ENCODE assay signal across 1 cellular context in the genomic region with DNA sequence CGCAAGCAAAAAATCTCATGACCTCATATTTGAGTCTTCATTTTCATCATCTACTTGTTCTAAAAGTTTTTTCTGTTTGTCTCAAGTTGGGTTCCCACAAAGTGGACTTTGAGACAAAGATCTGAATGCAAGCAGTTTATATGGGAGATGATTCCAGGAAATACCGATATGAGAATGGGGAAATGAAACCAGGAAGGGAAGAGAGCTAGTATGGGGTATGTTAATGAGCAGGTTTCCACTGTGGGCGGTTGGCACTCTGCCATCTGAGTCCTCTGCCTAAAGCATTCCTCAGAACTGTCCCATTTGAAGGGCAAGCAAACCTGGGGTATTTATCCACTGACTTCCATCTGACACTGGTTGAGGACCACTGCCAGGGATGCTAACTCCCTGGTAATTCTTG.
TF ChIP-seq lines count a peak whose summit lies in the region.

No MANE protein-coding gene starts in this region.

TF ChIP-seq in K562, 482 proteins besides CTCF, POLR2A, EP300 and RAD21 (continued from another document):
- TF ChIP-seq, protein P1, sequence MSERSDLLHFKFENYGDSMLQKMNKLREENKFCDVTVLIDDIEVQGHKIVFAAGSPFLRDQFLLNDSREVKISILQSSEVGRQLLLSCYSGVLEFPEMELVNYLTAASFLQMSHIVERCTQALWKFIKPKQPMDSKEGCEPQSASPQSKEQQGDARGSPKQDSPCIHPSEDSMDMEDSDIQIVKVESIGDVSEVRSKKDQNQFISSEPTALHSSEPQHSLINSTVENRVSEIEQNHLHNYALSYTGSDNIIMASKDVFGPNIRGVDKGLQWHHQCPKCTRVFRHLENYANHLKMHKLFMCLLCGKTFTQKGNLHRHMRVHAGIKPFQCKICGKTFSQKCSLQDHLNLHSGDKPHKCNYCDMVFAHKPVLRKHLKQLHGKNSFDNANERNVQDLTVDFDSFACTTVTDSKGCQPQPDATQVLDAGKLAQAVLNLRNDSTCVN (CRISPR knock-in tag; IDR thresholded peaks at IDR 0.05) = no peak
- no peak for TF ChIP-seq SMAD2 (IDR thresholded peaks at IDR 0.05; ENCODE audit: low read depth, low read length)
